ENCODE assay signal across 1 cellular context in genomic region chr15:89647191-89647851, GRCh38.
TF ChIP-seq lines count a peak whose summit lies in the region.

No MANE protein-coding gene starts in this region.

TF ChIP-seq in K562, 482 proteins besides CTCF, POLR2A, EP300 and RAD21:
- peak; percentile 87 for TF ChIP-seq CTCFL (IDR thresholded peaks at IDR 0.05; ENCODE audit: borderline replicate concordance, insufficient read depth, low read depth, low read length, poor library complexity, severe bottlenecking)
- no peak for TF ChIP-seq ZNF408 (CRISPR knock-in tag; IDR thresholded peaks at IDR 0.05; ENCODE audit: low read depth)
- 0 out of 2 replicates have a peak, but pooled peaks have one; percentile 58 for TF ChIP-seq XRCC5 (IDR thresholded peaks at IDR 0.05; ENCODE audit: low read depth, low read length)
- TF ChIP-seq ZNF174 (CRISPR knock-in tag; IDR thresholded peaks at IDR 0.05) = no peak
- TF ChIP-seq ZBTB7A (IDR thresholded peaks at IDR 0.05; ENCODE audit: borderline replicate concordance, control insufficient read depth, low read depth, low read length) = peak; percentile 40; the same call in 1 of the 2 replicates
- peak; percentile 68 for TF ChIP-seq CREM (IDR thresholded peaks at IDR 0.05; ENCODE audit: low read depth)
- TF ChIP-seq KLF16 (IDR thresholded peaks at IDR 0.05) = 0 out of 2 replicates have a peak, but pooled peaks have one; percentile 32
- 0 out of 2 replicates have a peak, but pooled peaks have one; percentile 25 for TF ChIP-seq HBP1 (CRISPR knock-in tag; IDR thresholded peaks at IDR 0.05)
- TF ChIP-seq THRB (CRISPR knock-in tag; conservative IDR thresholded peaks at IDR 0.05) = peak; percentile 66; the same call in 1 of the 2 replicates
- TF ChIP-seq CTBP1 (IDR thresholded peaks at IDR 0.05; ENCODE audit: borderline replicate concordance) = peak; percentile 47; the same call in 1 of the 2 replicates
- 0 out of 2 replicates have a peak, but pooled peaks have one; percentile 29 for TF ChIP-seq SMAD4 (CRISPR knock-in tag; conservative IDR thresholded peaks at IDR 0.05)
- peak; percentile 17; the same call in 1 of the 2 replicates for TF ChIP-seq RB1 (IDR thresholded peaks at IDR 0.05; ENCODE audit: low read depth)
- TF ChIP-seq ZNF23 (CRISPR knock-in tag; IDR thresholded peaks at IDR 0.05) = no peak
- TF ChIP-seq SMC3 (conservative IDR thresholded peaks at IDR 0.05; ENCODE audit: insufficient read depth, low read depth, low read length) = peak; percentile 55
